In genomic region chr5:141870871-141871270, GRCh38 we compare ENCODE assay signal across 17 cellular contexts. TPM values are rescaled to one million over a fixed set of nuclear protein-coding genes. Genes with fewer than 3 reads are reported as not detected.
DNase-seq lines count a peak whose midpoint lies in the region; ATAC-seq and TF ChIP-seq lines count a peak whose summit lies in the region.
"Had no signal": no experiment of that assay in that cellular context is flagged by ENCODE, and none has a peak within 500 bp of the region (broad histone marks: within the 10 kb centered on the region; RNA-seq: fewer than 3 reads in every experiment).

No MANE protein-coding gene starts in this region.

- no peaks in the 10 kb centered on the region for H3K79me2 ChIP-seq in OCI-LY7 (ENCODE audit: insufficient read depth, low read depth, low read length)

- H3K9ac ChIP-seq in NT2/D1 (ENCODE audit: insufficient read length, low read depth): peak overlapping the region; percentile 8

- H3K9me3 ChIP-seq in NT2/D1 (ENCODE audit: insufficient read depth, low read length) (no peaks in the 10 kb centered on the region), upper lobe of left lung (no peaks in the 10 kb centered on the region), OCI-LY7 (ENCODE audit: low read length) (no peaks in the 10 kb centered on the region)
- H3K9me3 ChIP-seq: gastroesophageal sphincter had no signal

- BruUV-seq in OCI-LY7 (replicated peaks; lab: Mats Ljungman, UMichigan): no TSS peak

- H3K27me3 ChIP-seq in NT2/D1 (ENCODE audit: insufficient read depth, insufficient read length) (peaks cover 22% of the 10 kb centered on the region), dorsolateral prefrontal cortex (no peaks in the 10 kb centered on the region), upper lobe of left lung (no peaks in the 10 kb centered on the region)

- H2AFZ ChIP-seq in OCI-LY7 (ENCODE audit: low read length): no peak overlapping the region

- intact Hi-C loops in dorsolateral prefrontal cortex (cut with DNase I) (no loop called here), OCI-LY7 (cut with micrococcal nuclease; ENCODE audit: unreplicated experiment) (no loop called here)

- no peaks in the 10 kb centered on the region for H4K20me1 ChIP-seq in OCI-LY7 (ENCODE audit: insufficient read depth, low read length)

- TF ChIP-seq POLR2A in upper lobe of left lung (IDR thresholded peaks at IDR 0.05): no peak

- no peaks in the 10 kb centered on the region for H3K9me2 ChIP-seq in OCI-LY7 (ENCODE audit: insufficient read depth, low read length)

- no peak for TF ChIP-seq CTCF in dorsolateral prefrontal cortex (IDR thresholded peaks at IDR 0.05 in 54 of 56, conservative IDR thresholded peaks at IDR 0.05 in 2 of 56; ENCODE audit: low read depth in 1 of 56, partially characterized antibody in 56 of 56)
- TF ChIP-seq CTCF in upper lobe of left lung (IDR thresholded peaks at IDR 0.05): no peak
- no peak for TF ChIP-seq CTCF in OCI-LY7 (conservative IDR thresholded peaks at IDR 0.05; ENCODE audit: low read length)

- no peak for TF ChIP-seq EP300 in upper lobe of left lung (IDR thresholded peaks at IDR 0.05)

- CTCF ChIA-PET in OCI-LY7 (lab: Charles Lee; ENCODE audit: unreplicated experiment): interaction anchor here (0.6 kb wide), 1 partner anchor 11 kb away, joined by 3 read pairs; no protein-coding TSS in a partner anchor

- DNase-seq in NT2/D1 (ENCODE audit: low read depth, low spot score): no peak
- DNase-seq in dorsolateral prefrontal cortex: peak in 2 of 10 donors; percentile 24 to 33
- DNase-seq in mesenteric fat pad (ENCODE audit: low spot score): peak; percentile 82
- no peak for DNase-seq in upper lobe of left lung
- DNase-seq in OCI-LY7 (ENCODE audit: low spot score): no peak
- DNase-seq: activated CD8-positive, alpha-beta memory T cell treated with anti-CD3 and anti-CD28 coated beads, Interleukin-2, amount 50 U/mL, for 4 hours; kidney glomerular epithelial cell; naive B cell; NCI-H1694 treated with DMSO at 0.1 percent for 48 hours; NCI-H82; right cardiac atrium; stimulated activated CD4-positive, alpha-beta T cell treated with anti-CD3 and anti-CD28 coated beads, Interleukin-4, amount 100 ng/mL, for 24 hours had no signal

- no peak overlapping the region for H3K4me2 ChIP-seq in OCI-LY7 (ENCODE audit: low read length)

- 60 to 68% methylated on average over 4 of the region's 4 CpGs for WGBS in upper lobe of left lung, 2 donors

- POLR2A ChIA-PET in OCI-LY7 (lab: Charles Lee): no interaction called here

- H3K27ac ChIP-seq in dorsolateral prefrontal cortex (peak overlapping the region in 52 of 59 donors; percentile 0 to 91 (median 62)), upper lobe of left lung (peak overlapping the region in 3 of 4 donors; percentile 5 to 52 (median 30)), OCI-LY7 (ENCODE audit: low read depth, low read length, poor library complexity, severe bottlenecking) (no peak overlapping the region)
- H3K27ac ChIP-seq: gastroesophageal sphincter, SK-N-MC had no signal

- ATAC-seq in upper lobe of left lung (ENCODE audit: low FRiP score in 2 of 2) (no peak), HG03521 (IDR thresholded peaks at IDR 0.05; ENCODE audit: unreplicated experiment) (no peak), HG03460 (IDR thresholded peaks at IDR 0.05; ENCODE audit: unreplicated experiment) (no peak)
- ATAC-seq: gastroesophageal sphincter; stimulated activated effector memory CD8-positive, alpha-beta T cell treated with anti-CD3 and anti-CD28 coated beads, Interleukin-12 subunit alpha, Interleukin-12 subunit beta, amount 100 ng/mL, for 72 hours had no signal

- H3K4me3 ChIP-seq in NT2/D1 (ENCODE audit: insufficient read length, low read depth) (no peak overlapping the region), dorsolateral prefrontal cortex (peak overlapping the region in 2 of 59 donors; percentile 5 to 10), upper lobe of left lung (no peak overlapping the region), OCI-LY7 (ENCODE audit: low read depth, low read length, poor library complexity, severe bottlenecking) (no peak overlapping the region)
- H3K4me3 ChIP-seq: gastroesophageal sphincter, SK-N-MC had no signal

- H3K36me3 ChIP-seq in NT2/D1 (ENCODE audit: insufficient read depth, insufficient read length, low read length) (peaks cover 32% of the 10 kb centered on the region), upper lobe of left lung (peaks cover 0 to 28% (median 18%) of the 10 kb centered on the region in 4 donors), OCI-LY7 (ENCODE audit: insufficient read depth, low read length) (no peaks in the 10 kb centered on the region)

- H3K4me1 ChIP-seq in NT2/D1 (ENCODE audit: insufficient read depth, insufficient read length): peaks cover 13% of the 10 kb centered on the region
- peaks cover 22 to 71% (median 39%) of the 10 kb centered on the region in 4 donors for H3K4me1 ChIP-seq in upper lobe of left lung
- H3K4me1 ChIP-seq in OCI-LY7 (ENCODE audit: insufficient read depth, low read length, poor library complexity, severe bottlenecking): no peaks in the 10 kb centered on the region

RNA-seq across cellular contexts. Expression of gene PCDH1, which starts 7.3 kb away (rescaled TPM):
- 100 to 1,000 TPM in 12 of 120 experiments, 10 to 100 TPM in 108; 37.8 to 132 (median 87.1) TPM for total RNA-seq in dorsolateral prefrontal cortex
- total RNA-seq in mesenteric fat pad: 43.8 TPM
- total RNA-seq in upper lobe of left lung: 100 to 1,000 TPM in 1 of 6 donors, 10 to 100 TPM in 5; 41.3 to 133 (median 81.6) TPM
- total RNA-seq in OCI-LY7 (2014; rRNA removed; shearing (Covaris generic)): not detected in 2 replicates
- total RNA-seq in OCI-LY7 (2022): 0.41 TPM in 1 of 2 replicates, not detected in the other

RNA-seq across cellular contexts. Expression of gene DELE1, which starts 52.8 kb away (rescaled TPM):
- total RNA-seq in dorsolateral prefrontal cortex (100 to 1,000 TPM in 11 of 120 experiments, 10 to 100 TPM in 109; 54.4 to 110 (median 82.7) TPM), mesenteric fat pad (74.0 TPM), upper lobe of left lung (100 to 1,000 TPM in 1 of 6 donors, 10 to 100 TPM in 5; 59.4 to 151 (median 87.5) TPM), OCI-LY7 (2022) (78.5 and 89.4 TPM in 2 replicates)
- total RNA-seq in OCI-LY7 (2014; rRNA removed; shearing (Covaris generic)): 67.9 and 81.2 TPM in 2 replicates

Comparison
In these comparisons a context has a peak if more than half of its experiments do, and no peak if none do; other contexts are left out.
1. RNA of gene PCDH1, which starts 7.3 kb away (total RNA-seq): 41.3 to 133 TPM in upper lobe of left lung, 37.8 to 132 TPM in dorsolateral prefrontal cortex and 43.8 TPM in mesenteric fat pad (single experiment); 0.41 TPM in OCI-LY7; every median in the first group is over 10 times any median in the second.